In genomic region chr5:170408866-170409265, GRCh38 we compare ENCODE assay signal across 1 cellular context.
TF ChIP-seq lines count a peak whose summit lies in the region.

No MANE protein-coding gene starts in this region.

TF ChIP-seq in WTC11, 78 proteins besides CTCF, POLR2A, EP300 and RAD21 (continued from another document):
- TF ChIP-seq ZNF281 (CRISPR knock-in tag; IDR thresholded peaks at IDR 0.05) = no peak
- TF ChIP-seq ZNF317 (CRISPR knock-in tag; IDR thresholded peaks at IDR 0.05; ENCODE audit: borderline replicate concordance, low read depth) = no peak
- no peak for TF ChIP-seq NR3C1 (CRISPR knock-in tag; conservative IDR thresholded peaks at IDR 0.05; ENCODE audit: low read depth)
- no peak for TF ChIP-seq ZNF416 (CRISPR knock-in tag; IDR thresholded peaks at IDR 0.05)
- TF ChIP-seq, protein P1, sequence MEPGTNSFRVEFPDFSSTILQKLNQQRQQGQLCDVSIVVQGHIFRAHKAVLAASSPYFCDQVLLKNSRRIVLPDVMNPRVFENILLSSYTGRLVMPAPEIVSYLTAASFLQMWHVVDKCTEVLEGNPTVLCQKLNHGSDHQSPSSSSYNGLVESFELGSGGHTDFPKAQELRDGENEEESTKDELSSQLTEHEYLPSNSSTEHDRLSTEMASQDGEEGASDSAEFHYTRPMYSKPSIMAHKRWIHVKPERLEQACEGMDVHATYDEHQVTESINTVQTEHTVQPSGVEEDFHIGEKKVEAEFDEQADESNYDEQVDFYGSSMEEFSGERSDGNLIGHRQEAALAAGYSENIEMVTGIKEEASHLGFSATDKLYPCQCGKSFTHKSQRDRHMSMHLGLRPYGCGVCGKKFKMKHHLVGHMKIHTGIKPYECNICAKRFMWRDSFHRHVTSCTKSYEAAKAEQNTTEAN (CRISPR knock-in tag; IDR thresholded peaks at IDR 0.05) = no peak
